ENCODE assay signal across 8 cellular contexts in genomic region chr5:151686673-151687378, GRCh38. TPM values are rescaled to one million over a fixed set of nuclear protein-coding genes. Genes with fewer than 3 reads are reported as not detected.
A peak's percentile ranks its signal among the peaks of the same experiment; 100 is the strongest.
DNase-seq lines count a peak whose midpoint lies in the region; ATAC-seq and TF ChIP-seq lines count a peak whose summit lies in the region.

SPARC (minus strand) TSS chr5:151686915; CDS start chr5:151676188, 10,727 bp downstream.

- H3K27me3 Mint-ChIP-seq in activated CD8-positive, alpha-beta memory T cell treated with anti-CD3 and anti-CD28 coated beads, Interleukin-2, amount 10 ng/mL, durations not matched to agents 7 days and 5 days: peaks cover 37% of the 10 kb centered on the region
- H3K27me3 Mint-ChIP-seq in stimulated activated naive B cell treated with anti-CD40 and anti-IgM and Interleukin-4, amounts not matched to agents 10 μg/mL and 1 μg/mL and 100 μg/mL, for 72 hours: peaks cover 30 to 31% of the 10 kb centered on the region in 2 donors

- CTCF ChIA-PET in activated CD8-positive, alpha-beta memory T cell treated with anti-CD3 and anti-CD28 coated beads, Interleukin-2, amount 10 ng/mL, durations not matched to agents 7 days and 5 days (lab: Charles Lee): interaction anchor here (1.1 kb wide), 1 partner anchor 93 kb away, joined by 3 read pairs; no protein-coding TSS in a partner anchor
- CTCF ChIA-PET in PC-9 (lab: Charles Lee): interaction anchor here (0.7 kb wide), 2 partner anchors 28 to 54 kb away, joined by 3 to 4 read pairs; no protein-coding TSS in a partner anchor

- ATAC-seq in activated CD8-positive, alpha-beta memory T cell treated with anti-CD3 and anti-CD28 coated beads, Interleukin-2, amount 10 ng/mL, durations not matched to agents 7 days and 5 days: peak; percentile 58
- ATAC-seq in HG02885 (IDR thresholded peaks at IDR 0.05; ENCODE audit: poor library complexity, unreplicated experiment) (peak; percentile 63), left lobe of liver (peak; percentile 86)
- peak; percentile 54 to 65 for ATAC-seq in stimulated activated naive B cell treated with anti-CD40 and anti-IgM and Interleukin-4, amounts not matched to agents 10 μg/mL and 1 μg/mL and 100 μg/mL, for 72 hours (replicated peaks)

- peaks cover 34% of the 10 kb centered on the region for H3K4me1 ChIP-seq in PC-9 (replicated peaks; ENCODE audit: insufficient read depth)

- no peaks in the 10 kb centered on the region for H3K9me3 ChIP-seq in PC-9 (ENCODE audit: insufficient read depth, low read depth)

- BruUV-seq in PC-9 (replicated peaks; lab: Mats Ljungman, UMichigan): no TSS peak

- H3K4me2 ChIP-seq in PC-9: 0 out of 2 replicates have a peak within 1 kb of the TSS, but pooled peaks have one; percentile 55

- no peaks in the 10 kb centered on the region for H3K9me3 Mint-ChIP-seq in activated CD8-positive, alpha-beta memory T cell treated with anti-CD3 and anti-CD28 coated beads, Interleukin-2, amount 10 ng/mL, durations not matched to agents 7 days and 5 days (ENCODE audit: low read depth)
- no peaks in the 10 kb centered on the region for H3K9me3 Mint-ChIP-seq in stimulated activated naive B cell treated with anti-CD40 and anti-IgM and Interleukin-4, amounts not matched to agents 10 μg/mL and 1 μg/mL and 100 μg/mL, for 72 hours

- no peak within 1 kb of the TSS for H2AFZ ChIP-seq in PC-9

- H3K4me3 ChIP-seq in PC-9: no peak within 1 kb of the TSS

- intact Hi-C loops in PC-9 (cut with micrococcal nuclease; ENCODE audit: unreplicated experiment): loop anchor here (5.0 kb wide), 1 partner anchor 70 kb away; the partner anchor contains the start of gene ATOX1

- no peak for DNase-seq in activated CD8-positive, alpha-beta memory T cell treated with anti-CD3 and anti-CD28 coated beads, Interleukin-2, amount 10 ng/mL, durations not matched to agents 7 days and 5 days
- no peak for DNase-seq in activated CD8-positive, alpha-beta memory T cell treated with anti-CD3 and anti-CD28 coated beads, Interleukin-2, amount 50 U/mL, for 48 hours
- DNase-seq in PC-9 (peak in 1 of 2 experiments; percentile 52), dermis microvascular lymphatic vessel endothelial cell (ENCODE audit: low read depth in 2 of 2) (peak in 1 of 2 donors; percentile 90), left lobe of liver (ENCODE audit: low spot score) (no peak)
- DNase-seq in stimulated activated naive B cell treated with anti-CD40 and anti-IgM and Interleukin-4, amounts not matched to agents 10 μg/mL and 1 μg/mL and 100 μg/mL, for 72 hours: no peak
- no peak for DNase-seq in stimulated activated CD8-positive, alpha-beta memory T cell treated with anti-CD3 and anti-CD28 coated beads, Interleukin-4, amount 100 ng/mL, for 48 hours

- no peaks in the 10 kb centered on the region for H3K36me3 Mint-ChIP-seq in activated CD8-positive, alpha-beta memory T cell treated with anti-CD3 and anti-CD28 coated beads, Interleukin-2, amount 10 ng/mL, durations not matched to agents 7 days and 5 days
- no peaks in the 10 kb centered on the region for H3K36me3 Mint-ChIP-seq in stimulated activated naive B cell treated with anti-CD40 and anti-IgM and Interleukin-4, amounts not matched to agents 10 μg/mL and 1 μg/mL and 100 μg/mL, for 72 hours

- H3K36me3 ChIP-seq in PC-9 (ENCODE audit: low read depth): no peaks in the 10 kb centered on the region

- H3K79me2 ChIP-seq in PC-9 (ENCODE audit: low read depth): no peaks in the 10 kb centered on the region

- no peak within 1 kb of the TSS for H3K4me3 Mint-ChIP-seq in activated CD8-positive, alpha-beta memory T cell treated with anti-CD3 and anti-CD28 coated beads, Interleukin-2, amount 10 ng/mL, durations not matched to agents 7 days and 5 days
- H3K4me3 Mint-ChIP-seq in stimulated activated naive B cell treated with anti-CD40 and anti-IgM and Interleukin-4, amounts not matched to agents 10 μg/mL and 1 μg/mL and 100 μg/mL, for 72 hours: peak within 1 kb of the TSS; percentile 33 to 75

- H3K27ac ChIP-seq in PC-9: no peak within 1 kb of the TSS

- H4K20me1 ChIP-seq in PC-9 (ENCODE audit: insufficient read depth): no peaks in the 10 kb centered on the region

- H3K27me3 ChIP-seq in PC-9 (ENCODE audit: insufficient read depth, low read depth): no peaks in the 10 kb centered on the region

- H3F3A ChIP-seq in PC-9 (ENCODE audit: insufficient read depth, low read depth): peaks cover 6% of the 10 kb centered on the region; the same call in 1 of the 2 replicates

- no peak for TF ChIP-seq CTCF in PC-9 (conservative IDR thresholded peaks at IDR 0.05)

- POLR2A ChIA-PET in PC-9 (lab: Charles Lee; ENCODE audit: unreplicated experiment): interaction anchor here (0.6 kb wide), 1 partner anchor 84 kb away, joined by 6 read pairs; the partner anchor contains the start of gene G3BP1

- peaks cover 9% of the 10 kb centered on the region for H3K4me1 Mint-ChIP-seq in activated CD8-positive, alpha-beta memory T cell treated with anti-CD3 and anti-CD28 coated beads, Interleukin-2, amount 10 ng/mL, durations not matched to agents 7 days and 5 days
- peaks cover 9 to 11% of the 10 kb centered on the region in 2 donors for H3K4me1 Mint-ChIP-seq in stimulated activated naive B cell treated with anti-CD40 and anti-IgM and Interleukin-4, amounts not matched to agents 10 μg/mL and 1 μg/mL and 100 μg/mL, for 72 hours

- no peak within 1 kb of the TSS for H3K27ac Mint-ChIP-seq in activated CD8-positive, alpha-beta memory T cell treated with anti-CD3 and anti-CD28 coated beads, Interleukin-2, amount 10 ng/mL, durations not matched to agents 7 days and 5 days
- H3K27ac Mint-ChIP-seq in stimulated activated naive B cell treated with anti-CD40 and anti-IgM and Interleukin-4, amounts not matched to agents 10 μg/mL and 1 μg/mL and 100 μg/mL, for 72 hours: no peak within 1 kb of the TSS

- no peaks in the 10 kb centered on the region for H3K9me2 ChIP-seq in PC-9 (ENCODE audit: insufficient read depth)

RNA-seq across cellular contexts. Expression of gene SPARC, which starts in this region (rescaled TPM):
- under 1 TPM; 0.18 to 0.37 TPM for total RNA-seq in activated CD8-positive, alpha-beta memory T cell treated with anti-CD3 and anti-CD28 coated beads, Interleukin-2, amount 10 ng/mL, durations not matched to agents 7 days and 5 days
- total RNA-seq in PC-9 (2021) (68.7 and 84.1 TPM in 2 replicates), dermis microvascular lymphatic vessel endothelial cell (509 and 525 TPM in 2 replicates), left lobe of liver (90.7 TPM)

Comparison
In these comparisons a context has a peak if more than half of its experiments do, and no peak if none do; other contexts are left out.
1. RNA of gene SPARC (total RNA-seq): 509 to 525 TPM in dermis microvascular lymphatic vessel endothelial cell, 90.7 TPM in left lobe of liver (single experiment) and 68.7 to 84.1 TPM in PC-9; 0.18 to 0.37 TPM in activated CD8-positive, alpha-beta memory T cell treated with anti-CD3 and anti-CD28 coated beads, Interleukin-2, amount 10 ng/mL, durations not matched to agents 7 days and 5 days; every median in the first group is over 10 times any median in the second.
2. Peak in ATAC-seq in activated CD8-positive, alpha-beta memory T cell treated with anti-CD3 and anti-CD28 coated beads, Interleukin-2, amount 10 ng/mL, durations not matched to agents 7 days and 5 days; RNA of the gene not detected or under 1 TPM.
3. Peak in every context shown above with its lines, with median percentiles within 50 percentile points of each other: ATAC-seq.